In the genomic region with DNA sequence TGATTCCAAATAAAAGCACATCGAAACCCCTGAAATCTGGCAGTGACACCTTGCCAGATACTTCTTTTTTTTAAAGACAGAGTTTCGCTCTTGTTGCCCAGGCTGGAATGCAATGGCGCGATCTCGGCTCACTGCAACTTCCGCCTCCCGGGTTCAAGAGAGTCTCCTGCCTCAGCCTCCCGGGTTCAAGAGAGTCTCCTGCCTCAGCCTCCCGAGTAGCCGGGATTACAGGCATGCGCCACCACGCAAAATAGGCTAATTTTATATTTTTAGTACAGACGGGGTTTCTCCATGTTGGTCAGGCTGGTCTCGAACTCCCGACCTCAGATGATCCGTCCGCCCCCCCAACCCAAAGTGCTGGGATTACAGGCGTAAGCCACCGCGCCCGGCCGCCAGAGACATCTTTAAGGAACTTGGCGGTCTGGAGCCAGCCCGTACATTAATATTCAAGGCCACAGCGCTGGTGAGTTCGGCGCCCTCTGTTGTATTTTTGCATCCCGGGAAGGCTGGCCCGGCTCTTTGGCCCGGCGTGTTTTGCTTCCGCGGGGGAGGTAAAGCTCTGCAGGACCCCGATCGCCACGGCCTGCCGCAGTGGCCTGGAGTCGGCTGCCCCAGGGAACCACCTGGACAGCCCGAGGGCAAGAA, we compare ENCODE assay signal across 1 cellular context.
TF ChIP-seq lines count a peak whose summit lies in the region.

No MANE protein-coding gene starts in this region.

TF ChIP-seq in endothelial cell of umbilical vein, 7 proteins besides CTCF, POLR2A, EP300 and RAD21:
- TF ChIP-seq EZH2 (IDR thresholded peaks at IDR 0.05; ENCODE audit: borderline replicate concordance, low read depth, low read length, severe bottlenecking) = peak; percentile 49
TF ChIP-seq in endothelial cell of umbilical vein: peak in this region for 1; not testable (repeated sequence) for 6.
